In genomic region chr11:69971741-69972140, GRCh38 we compare ENCODE assay signal across 22 cellular contexts.
"Had no signal": no experiment of that assay in that cellular context is flagged by ENCODE, and none has a peak within 500 bp of the region (broad histone marks: within the 10 kb centered on the region; RNA-seq: fewer than 3 reads in every experiment).

No MANE protein-coding gene starts in this region.

- H3K9me3 Mint-ChIP-seq: nephron progenitor cell; stimulated activated naive CD8-positive, alpha-beta T cell treated with anti-CD3 and anti-CD28 coated beads, Interleukin-15, Interleukin-2, amounts not matched to agents 100 ng/mL and 50 ng/mL, for 24 hours had no signal

- ATAC-seq: gastroesophageal sphincter, right cardiac atrium had no signal

- H3K4me3 ChIP-seq: colonic mucosa, gastroesophageal sphincter, heart right ventricle, prostate gland, smooth muscle cell, suprapubic skin had no signal

- H3K4me1 ChIP-seq: gastroesophageal sphincter, prostate gland, suprapubic skin had no signal

- H3K27ac Mint-ChIP-seq: nephron progenitor cell; stimulated activated naive CD8-positive, alpha-beta T cell treated with anti-CD3 and anti-CD28 coated beads, Interleukin-15, Interleukin-2, amounts not matched to agents 100 ng/mL and 50 ng/mL, for 24 hours had no signal

- H3K9me3 ChIP-seq: colonic mucosa, gastroesophageal sphincter, heart right ventricle, prostate gland, suprapubic skin had no signal

- H3K27ac ChIP-seq: gastroesophageal sphincter, heart right ventricle, prostate gland, suprapubic skin had no signal

- DNase-seq: activated CD4-positive, alpha-beta T cell treated with anti-CD3 and anti-CD28 coated beads, Interleukin-2, amount 50 U/mL, for 48 hours; activated CD8-positive, alpha-beta memory T cell treated with anti-CD3 and anti-CD28 coated beads, Interleukin-2, amount 50 U/mL, for 4 hours; activated effector memory CD4-positive, alpha-beta T cell treated with anti-CD3 and anti-CD28 coated beads, Interleukin-2, amount 50 U/mL, for 16 hours; activated T-cell treated with anti-CD3 and anti-CD28 coated beads, Interleukin-2, amount 50 U/mL, for 48 hours; amniotic stem cell; caudate nucleus; heart right ventricle; mesendoderm; nephron progenitor cell; occipital lobe; right cardiac atrium; stimulated activated CD8-positive, alpha-beta memory T cell treated with anti-CD3 and anti-CD28 coated beads, Interleukin-4, amount 100 ng/mL, for 48 hours; SW 1271; T-helper 9 cell had no signal

- H3K36me3 Mint-ChIP-seq: activated naive CD8-positive, alpha-beta T cell had no signal

- H3K27me3 ChIP-seq: colonic mucosa had no signal

- H3K36me3 ChIP-seq: colonic mucosa, gastroesophageal sphincter, heart right ventricle, prostate gland, suprapubic skin had no signal

- FAIRE-seq: endometrium had no signal

- H3K4me3 Mint-ChIP-seq: activated naive CD8-positive, alpha-beta T cell; nephron progenitor cell; stimulated activated naive CD8-positive, alpha-beta T cell treated with anti-CD3 and anti-CD28 coated beads, Interleukin-15, Interleukin-2, amounts not matched to agents 100 ng/mL and 50 ng/mL, for 24 hours had no signal

- H3K4me2 ChIP-seq: smooth muscle cell had no signal
